Comparison of ENCODE assay signal across 14 cellular contexts in the genomic region with DNA sequence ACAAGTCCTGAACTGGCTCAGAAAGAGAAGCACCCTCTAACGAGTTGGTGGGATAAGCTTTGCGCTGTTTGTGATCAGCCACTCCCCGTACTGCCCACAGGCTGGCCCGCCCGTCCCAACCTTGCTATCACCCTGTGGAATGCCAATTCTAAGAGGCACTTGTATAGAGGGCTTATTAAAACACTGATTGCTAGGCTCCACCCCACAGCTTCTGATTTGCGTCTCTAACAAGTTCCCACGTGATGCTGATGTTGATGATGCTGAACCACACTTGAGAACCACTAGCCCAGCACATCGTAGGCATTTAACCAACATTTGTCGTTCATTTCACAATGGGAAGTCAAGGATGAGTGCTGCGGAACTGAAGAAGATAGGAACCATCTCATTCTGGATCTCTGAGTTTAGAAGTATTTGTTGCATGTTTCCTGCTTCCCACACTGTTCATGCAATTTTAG. TPM values are rescaled to one million over a fixed set of nuclear protein-coding genes. Genes with fewer than 3 reads are reported as not detected.
DNase-seq lines count a peak whose midpoint lies in the region; ATAC-seq, FAIRE-seq and TF ChIP-seq lines count a peak whose summit lies in the region.
"Had no signal": no experiment of that assay in that cellular context is flagged by ENCODE, and none has a peak within 500 bp of the region (broad histone marks: within the 10 kb centered on the region; RNA-seq: fewer than 3 reads in every experiment).

No MANE protein-coding gene starts in this region.

- DNase-seq in CD14-positive monocyte (ENCODE audit: low spot score) (peak; percentile 88), IMR-90 (no peak), astrocyte (ENCODE audit: low read depth) (peak; percentile 36), mesenchymal stem cell (peak; percentile 38), NCI-H69 (lab: John Stamatoyannopoulos, UW) (no peak), erythroblast (lab: John Stamatoyannopoulos, UW) (no peak), iPS-NIHi11 (ENCODE audit: low spot score) (no peak)
- DNase-seq: activated naive CD4-positive, alpha-beta T cell treated with Interleukin-2 at 50 U/mL for 16 hours; Caco-2; foreskin melanocyte; stimulated activated naive CD8-positive, alpha-beta T cell treated with anti-CD3 and anti-CD28 coated beads, Interleukin-15, amount 100 ng/mL, for 72 hours had no signal

- peak overlapping the region; percentile 87 for H2AK5ac ChIP-seq in IMR-90 (ENCODE audit: low read depth, low read length)
- H2AK5ac ChIP-seq in mesenchymal stem cell (ENCODE audit: low read length, severe bottlenecking) = no peak overlapping the region

- H3K4me3 Mint-ChIP-seq in CD14-positive monocyte = peak overlapping the region; percentile 59
- H3K4me3 Mint-ChIP-seq in astrocyte (ENCODE audit: unreplicated experiment) = no peak overlapping the region

- no peak overlapping the region for H3K4me3 ChIP-seq in IMR-90 (ENCODE audit: insufficient read depth, low read depth, low read length)
- no peak overlapping the region for H3K4me3 ChIP-seq in astrocyte (ENCODE audit: insufficient read depth, low read depth, low read length)
- no peak overlapping the region for H3K4me3 ChIP-seq in mesenchymal stem cell (ENCODE audit: insufficient read depth in 1 of 2, low read depth in 1 of 2, low read length in 2 of 2)
- H3K4me3 ChIP-seq: coronary artery had no signal

- H4K5ac ChIP-seq in IMR-90 (ENCODE audit: low read depth, low read length) = no peak overlapping the region; the same call in 1 of the 2 replicates

- BruUV-seq in IMR-90 (replicated peaks; lab: Mats Ljungman, UMichigan) = no TSS peak

- ATAC-seq in IMR-90 (ENCODE audit: low read depth) (no peak), esophagus mucosa (no peak)

- H2BK15ac ChIP-seq in IMR-90 (ENCODE audit: low read depth, low read length) (peak overlapping the region; percentile 98; the same call in 2 of the 3 replicates), mesenchymal stem cell (ENCODE audit: low read depth, poor library complexity, severe bottlenecking) (peak overlapping the region; percentile 2)

- H3K27ac Mint-ChIP-seq in CD14-positive monocyte = peak overlapping the region; percentile 97 to 99 (median 98)
- peak overlapping the region; percentile 98 for H3K27ac Mint-ChIP-seq in astrocyte (ENCODE audit: unreplicated experiment)

- dilution Hi-C loops in IMR-90 (cut with HindIII; ENCODE audit: low sequenced_read_pairs, unreplicated experiment) = no loop called here

- no peaks in the 10 kb centered on the region for H4K20me1 ChIP-seq in IMR-90 (ENCODE audit: insufficient read depth, low read length)
- no peaks in the 10 kb centered on the region for H4K20me1 ChIP-seq in astrocyte (ENCODE audit: insufficient read depth, low read length)

- H3K27me3 Mint-ChIP-seq in CD14-positive monocyte (ENCODE audit: low read depth in 3 of 3) (peaks cover 0 to 1% (median 0%) of the 10 kb centered on the region in 3 donors), astrocyte (ENCODE audit: low read depth, unreplicated experiment) (no peaks in the 10 kb centered on the region)
- H3K27me3 Mint-ChIP-seq: stimulated activated naive CD8-positive, alpha-beta T cell treated with anti-CD3 and anti-CD28 coated beads, Interleukin-15, amount 100 ng/mL, for 72 hours had no signal

- intact Hi-C loops in CD14-positive monocyte (cut with micrococcal nuclease) (loop anchor here (5.0 kb wide), 1 partner anchor 33 kb away; no protein-coding TSS in a partner anchor), IMR-90 (cut with micrococcal nuclease) (loop anchor here (5.0 kb wide), 1 partner anchor 153 kb away; no protein-coding TSS in a partner anchor)

- no peaks in the 10 kb centered on the region for H3K79me2 ChIP-seq in astrocyte (ENCODE audit: insufficient read depth, low read length)
- H3K79me2 ChIP-seq: parathyroid adenoma had no signal

- H3K18ac ChIP-seq in IMR-90 (ENCODE audit: low read depth, low read length) = peak overlapping the region; percentile 10; the same call in 1 of the 2 replicates
- H3K18ac ChIP-seq in mesenchymal stem cell (ENCODE audit: low read depth in 1 of 2, low read length in 2 of 2) = peak overlapping the region in 1 of 2 experiments; percentile 63

- H3K36me3 ChIP-seq in IMR-90 (ENCODE audit: control insufficient read depth, insufficient read depth, low read length) (no peaks in the 10 kb centered on the region), astrocyte (ENCODE audit: insufficient read depth, low read length) (no peaks in the 10 kb centered on the region), mesenchymal stem cell (ENCODE audit: control insufficient read depth in 1 of 2, insufficient read depth in 2 of 2, low read depth in 1 of 2, low read length in 2 of 2) (no peaks in the 10 kb centered on the region)

- no peak overlapping the region for H3K27ac ChIP-seq in IMR-90 (ENCODE audit: insufficient read depth, low read length)
- H3K27ac ChIP-seq in astrocyte (ENCODE audit: low read depth, low read length) = no peak overlapping the region
- no peak overlapping the region for H3K27ac ChIP-seq in mesenchymal stem cell (ENCODE audit: low read length, poor library complexity, severe bottlenecking)
- H3K27ac ChIP-seq: parathyroid adenoma had no signal

- POLR2A ChIA-PET in IMR-90 (lab: Charles Lee; ENCODE audit: unreplicated experiment) = no interaction called here

- 100% methylated on average over 1 of the region's 10 CpGs; no CpG with 5 or more reads in 1 of the 2 experiments for WGBS in IMR-90 (ENCODE audit: extremely low coverage in 2 of 2, insufficient read length in 1 of 2), 2 experiments
- WGBS in mesenchymal stem cell = 87% methylated on average over 10 of the region's 10 CpGs

- H3K23ac ChIP-seq in IMR-90 (ENCODE audit: low read depth, low read length) (peak overlapping the region; percentile 87; the same call in 1 of the 2 replicates), mesenchymal stem cell (ENCODE audit: low read length in 2 of 2) (no peak overlapping the region)

- H3K56ac ChIP-seq in IMR-90 (ENCODE audit: extremely low read depth, insufficient read depth, low read length) = no peak overlapping the region

- peak overlapping the region; percentile 2 to 23 for H2BK12ac ChIP-seq in mesenchymal stem cell (ENCODE audit: low read length in 2 of 2)

- H3K79me1 ChIP-seq in IMR-90 (ENCODE audit: low read depth in 1 of 2, low read length in 2 of 2) = no peaks in the 10 kb centered on the region; a peak in 1 of 4 replicates
- H3K79me1 ChIP-seq in mesenchymal stem cell (replicated peaks; ENCODE audit: low read length, poor library complexity, severe bottlenecking) = no peaks in the 10 kb centered on the region

- H3K4me1 ChIP-seq in IMR-90 (ENCODE audit: control insufficient read depth, insufficient read depth, low read length) (peaks cover 16% of the 10 kb centered on the region), astrocyte (ENCODE audit: insufficient read depth, low read length) (peaks cover 32% of the 10 kb centered on the region), mesenchymal stem cell (ENCODE audit: control insufficient read depth, insufficient read depth, low read depth, low read length) (peaks cover 3% of the 10 kb centered on the region)

- peaks cover 56% of the 10 kb centered on the region for H3K4me1 Mint-ChIP-seq in CD14-positive monocyte
- H3K4me1 Mint-ChIP-seq in astrocyte (ENCODE audit: low read depth, unreplicated experiment) = peaks cover 55% of the 10 kb centered on the region

- in situ Hi-C loops in IMR-90 (cut with MboI; ENCODE audit: low sequenced_read_pairs) = no loop called here

- no peak for FAIRE-seq in astrocyte (lab: Jason Lieb, UNC)

- peak overlapping the region; percentile 86 for H2BK20ac ChIP-seq in IMR-90 (ENCODE audit: low read depth, low read length)

- H3K36me3 Mint-ChIP-seq in CD14-positive monocyte = no peaks in the 10 kb centered on the region
- no peaks in the 10 kb centered on the region for H3K36me3 Mint-ChIP-seq in astrocyte (ENCODE audit: low read depth, unreplicated experiment)

- CTCF ChIA-PET in IMR-90 (lab: Yijun Ruan, JAX) = interaction anchor here (0.7 kb wide), 1 partner anchor 11 kb away, joined by 3 read pairs; no protein-coding TSS in a partner anchor

- H3K14ac ChIP-seq in IMR-90 (replicated peaks; ENCODE audit: low read depth, low read length) (0 out of 2 replicates have a peak overlapping the region, but pooled peaks have one; percentile 25), mesenchymal stem cell (ENCODE audit: low read length in 2 of 2) (no peak overlapping the region)

- H4K8ac ChIP-seq in IMR-90 (ENCODE audit: low read depth in 2 of 2, low read length in 2 of 2) (peak overlapping the region; percentile 18 to 88; a peak in 3 of 4 replicates), mesenchymal stem cell (ENCODE audit: low read length) (peak overlapping the region; percentile 31)

- TF ChIP-seq RAD21 in IMR-90 (IDR thresholded peaks at IDR 0.05; ENCODE audit: low read length) = no peak

- no peak overlapping the region for H3K4me2 ChIP-seq in IMR-90 (ENCODE audit: low read depth, low read length)
- H3K4me2 ChIP-seq in astrocyte (ENCODE audit: low read length) = no peak overlapping the region
- H3K4me2 ChIP-seq in mesenchymal stem cell (ENCODE audit: low read length, poor library complexity, severe bottlenecking) = no peak overlapping the region

- H2BK5ac ChIP-seq in IMR-90 (ENCODE audit: low read depth, low read length, poor library complexity, severe bottlenecking) (peak overlapping the region; percentile 68), mesenchymal stem cell (ENCODE audit: low read depth, low read length, poor library complexity, severe bottlenecking) (no peak overlapping the region)

- H3K9ac ChIP-seq in IMR-90 (ENCODE audit: low read depth, low read length) = no peak overlapping the region
- no peak overlapping the region for H3K9ac ChIP-seq in astrocyte (ENCODE audit: low read length)
- no peak overlapping the region for H3K9ac ChIP-seq in mesenchymal stem cell (ENCODE audit: low read length)
- H3K9ac ChIP-seq: parathyroid adenoma had no signal

- H3K9me1 ChIP-seq in IMR-90 (ENCODE audit: insufficient read depth, low read length) = peaks cover 9% of the 10 kb centered on the region

- H3K9me3 ChIP-seq in IMR-90 (ENCODE audit: control insufficient read depth, insufficient read depth, low read length) = no peaks in the 10 kb centered on the region
- no peaks in the 10 kb centered on the region for H3K9me3 ChIP-seq in astrocyte (ENCODE audit: insufficient read depth, low read depth, low read length)
- no peaks in the 10 kb centered on the region for H3K9me3 ChIP-seq in mesenchymal stem cell (ENCODE audit: control insufficient read depth, low read length)
- H3K9me3 ChIP-seq: Caco-2 had no signal

- no peak for TF ChIP-seq POLR2A in IMR-90 (IDR thresholded peaks at IDR 0.05; ENCODE audit: low read depth, low read length)
- TF ChIP-seq POLR2A in erythroblast (IDR thresholded peaks at IDR 0.05; ENCODE audit: low read length) = no peak

- TF ChIP-seq CTCF in CD14-positive monocyte (IDR thresholded peaks at IDR 0.05) (no peak), IMR-90 (conservative IDR thresholded peaks at IDR 0.05; ENCODE audit: low read depth, low read length) (no peak), astrocyte (IDR thresholded peaks at IDR 0.05; ENCODE audit: insufficient read depth, low read depth, low read length) (no peak)

- H4K91ac ChIP-seq in IMR-90 (ENCODE audit: insufficient read depth, low read depth, low read length) = peak overlapping the region; percentile 78
- no peak overlapping the region for H4K91ac ChIP-seq in mesenchymal stem cell (ENCODE audit: low read length)

- H3K9me3 Mint-ChIP-seq in CD14-positive monocyte (no peaks in the 10 kb centered on the region), astrocyte (ENCODE audit: unreplicated experiment) (no peaks in the 10 kb centered on the region)
- H3K9me3 Mint-ChIP-seq: stimulated activated naive CD8-positive, alpha-beta T cell treated with anti-CD3 and anti-CD28 coated beads, Interleukin-15, amount 100 ng/mL, for 72 hours had no signal

- H2BK120ac ChIP-seq in IMR-90 (ENCODE audit: low read depth, low read length) (peak overlapping the region; percentile 89), mesenchymal stem cell (ENCODE audit: low read depth, low read length) (no peak overlapping the region)

- H2AK9ac ChIP-seq in IMR-90 (replicated peaks; ENCODE audit: low read depth, low read length, poor library complexity) = no peak overlapping the region

- H2AFZ ChIP-seq in IMR-90 (replicated peaks; ENCODE audit: low read length, poor library complexity) (no peak overlapping the region), astrocyte (ENCODE audit: low read depth, low read length) (peak overlapping the region; percentile 7), mesenchymal stem cell (ENCODE audit: low read depth, low read length) (no peak overlapping the region)
- H2AFZ ChIP-seq: parathyroid adenoma had no signal

- no peaks in the 10 kb centered on the region for H3K27me3 ChIP-seq in IMR-90 (ENCODE audit: control insufficient read depth, insufficient read depth, low read length)
- H3K27me3 ChIP-seq in astrocyte (ENCODE audit: insufficient read depth, low read length) = no peaks in the 10 kb centered on the region
- H3K27me3 ChIP-seq in mesenchymal stem cell (ENCODE audit: control insufficient read depth in 1 of 2, insufficient read depth in 1 of 2, low read length in 2 of 2) = no peaks in the 10 kb centered on the region

- H3K4ac ChIP-seq in IMR-90 (ENCODE audit: low read depth, low read length) (peak overlapping the region; percentile 91; the same call in 1 of the 2 replicates), mesenchymal stem cell (ENCODE audit: low read depth in 1 of 2, low read length in 2 of 2) (no peak overlapping the region)

RNA-seq across cellular contexts. Expression of a gene that starts 12.7 kb away (rescaled TPM):
- polyA plus RNA-seq in CD14-positive monocyte (10 to 100 TPM; 19.1 to 35.6 TPM), IMR-90 (2012; rRNA removed) (1.0 and 1.6 TPM in 2 replicates)
- total RNA-seq in IMR-90 (2012; rRNA removed) (1.8 and 1.9 TPM in 2 replicates), astrocyte (2.7 and 4.1 TPM in 2 replicates), esophagus mucosa (9.8 TPM)
- polyA plus RNA-seq in IMR-90 (2012; cell fraction: cytosol; rRNA removed) = 0.43 and 0.59 TPM in 2 replicates
- polyA plus RNA-seq in IMR-90 (2012; cell fraction: nucleus; rRNA removed; ENCODE audit: low replicate concordance) = 1.4 and 17.7 TPM in 2 replicates
- 1.2 TPM for polyA plus RNA-seq in mesenchymal stem cell (2013, experiment 1 of 2)
- polyA plus RNA-seq in mesenchymal stem cell (2013, experiment 2 of 2) = 1.1 TPM

Comparison
In these comparisons a context has a peak if more than half of its experiments do, and no peak if none do; other contexts are left out.
1. DNase-seq: peak in CD14-positive monocyte (single experiment), astrocyte (single experiment) and mesenchymal stem cell (single experiment); none in IMR-90 (single experiment), NCI-H69 (single experiment), erythroblast (0 of 2) and iPS-NIHi11 (single experiment).